Comparison of ENCODE assay signal across 26 cellular contexts in genomic region chr5:23072179-23072578, GRCh38.
DNase-seq lines count a peak whose midpoint lies in the region; ATAC-seq, FAIRE-seq and TF ChIP-seq lines count a peak whose summit lies in the region.
"Had no signal": no experiment of that assay in that cellular context is flagged by ENCODE, and none has a peak within 500 bp of the region (broad histone marks: within the 10 kb centered on the region; RNA-seq: fewer than 3 reads in every experiment).

No MANE protein-coding gene starts in this region.

- H3K4me1 ChIP-seq in OCI-LY3 (ENCODE audit: low read length) = peaks cover 11% of the 10 kb centered on the region
- H3K4me1 ChIP-seq: adrenal gland, esophagus muscularis mucosa, right lobe of liver had no signal

- no peak overlapping the region for H3K9ac ChIP-seq in OCI-LY3 (ENCODE audit: low read length)

- no peaks in the 10 kb centered on the region for H3K79me2 ChIP-seq in OCI-LY3 (ENCODE audit: low read length)

- FAIRE-seq in D721Med (lab: Jason Lieb, UNC) = peak; percentile 46
- FAIRE-seq: colon, frontal cortex, H1, islet of Langerhans, RCC 7860 had no signal

- DNase-seq in D721Med (ENCODE audit: insufficient read length, low spot score) (no peak), NCI-H345 (lab: John Stamatoyannopoulos, UW) (no peak), hypothalamus (lab: John Stamatoyannopoulos, UW) (no peak), 8988T (no peak), DMS 273 treated with DMSO at 0.1 percent for 48 hours (lab: John Stamatoyannopoulos, UW) (no peak)
- DNase-seq: activated CD4-positive, alpha-beta memory T cell treated with anti-CD3 and anti-CD28 coated beads, Interleukin-2, amount 10 ng/mL, durations not matched to agents 7 days and 5 days; activated gamma-delta T cell treated with Interleukin-2 at 50 U/mL for 16 hours; adrenal gland; COR-L47; hippocampal formation; Kasumi-1; mucosa of descending colon; NCI-H1105; right lobe of liver; T-helper 17 cell; trophoblast cell had no signal

- no peaks in the 10 kb centered on the region for H3K27me3 ChIP-seq in OCI-LY3 (ENCODE audit: low read depth, low read length)
- H3K27me3 ChIP-seq: adrenal gland, esophagus muscularis mucosa, right lobe of liver had no signal

- peak; percentile 93 for ATAC-seq in GM18868 (IDR thresholded peaks at IDR 0.05; ENCODE audit: unreplicated experiment)
- peak; percentile 71 for ATAC-seq in HG03060 (IDR thresholded peaks at IDR 0.05; ENCODE audit: low read depth, unreplicated experiment)
- ATAC-seq: mucosa of descending colon, right lobe of liver, T-helper 17 cell, WTC11 had no signal

- no peaks in the 10 kb centered on the region for H3K36me3 ChIP-seq in OCI-LY3 (replicated peaks; ENCODE audit: low read depth, low read length)
- H3K36me3 ChIP-seq: adrenal gland, esophagus muscularis mucosa, right lobe of liver had no signal

- H3K4me2 ChIP-seq in OCI-LY3 (ENCODE audit: low read length) = peak overlapping the region; percentile 32

- H3K9me3 ChIP-seq in OCI-LY3 (ENCODE audit: insufficient read depth, low read length) = no peaks in the 10 kb centered on the region
- H3K9me3 ChIP-seq: adrenal gland, esophagus muscularis mucosa, mucosa of descending colon, right lobe of liver had no signal

- no peak overlapping the region for H3K4me3 ChIP-seq in OCI-LY3 (ENCODE audit: low read length)
- H3K4me3 ChIP-seq: adrenal gland, esophagus muscularis mucosa, mucosa of descending colon, right lobe of liver had no signal

- no peaks in the 10 kb centered on the region for H4K20me1 ChIP-seq in OCI-LY3 (ENCODE audit: insufficient read depth, low read length)

- no peak overlapping the region for H2AFZ ChIP-seq in OCI-LY3 (ENCODE audit: low read depth, low read length)

- TF ChIP-seq CTCF in D721Med (IDR thresholded peaks at IDR 0.05; ENCODE audit: insufficient read depth, missing control alignments) (no peak), OCI-LY3 (IDR thresholded peaks at IDR 0.05; ENCODE audit: low read depth, low read length) (no peak)

- H3K27ac ChIP-seq in OCI-LY3 (ENCODE audit: low read length) = no peak overlapping the region
- H3K27ac ChIP-seq: adrenal gland, esophagus muscularis mucosa, right lobe of liver had no signal
